In the genomic region with DNA sequence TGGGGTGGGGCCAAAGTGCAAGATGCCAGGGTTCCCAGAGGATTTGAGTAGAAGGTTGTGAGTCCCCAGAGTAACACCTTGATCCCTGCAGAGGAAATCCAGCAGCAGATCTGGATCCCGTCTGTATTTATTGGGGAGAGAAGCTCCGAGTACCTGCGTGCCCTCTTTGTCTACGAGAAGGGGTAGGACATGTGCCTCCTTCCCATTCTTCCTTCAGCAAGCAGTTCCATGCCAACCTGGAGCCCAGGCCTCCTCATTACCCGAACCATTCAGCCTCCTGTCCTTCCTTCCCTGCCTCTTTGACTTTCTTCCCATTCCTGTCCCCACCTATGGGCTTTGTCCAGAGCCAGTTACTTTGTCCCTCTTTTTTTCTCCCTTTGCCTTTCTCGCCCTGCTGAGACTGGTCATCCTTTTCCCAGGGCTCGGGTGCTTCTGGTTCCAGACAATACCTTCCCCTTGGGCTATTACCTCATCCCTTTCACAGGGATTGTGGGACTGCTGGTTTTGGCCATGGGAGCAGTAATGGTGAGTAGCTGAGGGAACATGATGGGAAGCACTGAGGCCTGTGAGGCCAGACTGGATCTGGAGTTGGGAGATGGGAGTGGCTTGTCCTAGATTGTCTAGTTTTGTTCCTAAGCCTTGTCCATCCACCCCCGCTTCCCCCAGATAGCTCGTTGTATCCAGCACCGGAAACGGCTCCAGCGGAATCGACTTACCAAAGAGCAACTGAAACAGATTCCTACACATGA, we compare ENCODE assay signal across 1 cellular context.
TF ChIP-seq lines count a peak whose summit lies in the region.

No MANE protein-coding gene starts in this region.

TF ChIP-seq in endothelial cell of umbilical vein, 7 proteins besides CTCF, POLR2A, EP300 and RAD21:
- TF ChIP-seq POLR2AphosphoS5 (IDR thresholded peaks at IDR 0.05; ENCODE audit: insufficient read depth, low read depth, low read length) (peak; percentile 62), EZH2 (IDR thresholded peaks at IDR 0.05; ENCODE audit: borderline replicate concordance, low read depth, low read length, severe bottlenecking) (no peak), JUN (IDR thresholded peaks at IDR 0.05; ENCODE audit: borderline replicate concordance, insufficient read depth, insufficient read length, low read depth) (no peak)
TF ChIP-seq in endothelial cell of umbilical vein: peak in this region for 1.
